16 cellular contexts compared by ENCODE assay signal in the genomic region with DNA sequence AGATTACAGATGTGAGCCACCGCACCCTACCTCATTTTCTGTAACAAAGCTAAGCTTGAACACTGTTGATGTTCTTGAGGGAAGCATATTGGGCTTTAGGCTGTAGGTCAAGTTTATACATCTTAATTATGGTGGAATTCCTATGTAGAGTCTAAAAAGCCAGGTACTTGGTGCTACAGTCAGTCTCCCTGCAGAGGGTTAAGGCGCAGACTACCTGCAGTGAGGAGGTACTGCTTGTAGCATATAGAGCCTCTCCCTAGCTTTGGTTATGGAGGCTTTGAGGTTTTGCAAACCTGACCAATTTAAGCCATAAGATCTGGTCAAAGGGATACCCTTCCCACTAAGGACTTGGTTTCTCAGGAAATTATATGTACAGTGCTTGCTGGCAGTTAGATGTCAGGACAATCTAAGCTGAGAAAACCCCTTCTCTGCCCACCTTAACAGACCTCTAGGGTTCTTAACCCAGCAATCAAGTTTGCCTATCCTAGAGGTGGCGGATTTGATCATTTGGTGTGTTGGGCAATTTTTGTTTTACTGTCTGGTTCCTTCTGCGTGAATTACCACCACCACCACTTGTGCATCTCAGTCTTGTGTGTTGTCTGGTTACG. TPM values are rescaled to one million over a fixed set of nuclear protein-coding genes. Genes with fewer than 3 reads are reported as not detected.
DNase-seq lines count a peak whose midpoint lies in the region; ATAC-seq and TF ChIP-seq lines count a peak whose summit lies in the region.
"Had no signal": no experiment of that assay in that cellular context is flagged by ENCODE, and none has a peak within 500 bp of the region (broad histone marks: within the 10 kb centered on the region; RNA-seq: fewer than 3 reads in every experiment).

No MANE protein-coding gene starts in this region.

- ATAC-seq in GM21381 (IDR thresholded peaks at IDR 0.05; ENCODE audit: unreplicated experiment): no peak
- ATAC-seq: upper lobe of right lung had no signal

- H3K9ac ChIP-seq in KMS-11: no peak overlapping the region
- H3K9ac ChIP-seq: neural progenitor cell had no signal

- CTCF ChIA-PET in activated CD4-positive, alpha-beta T cell treated with anti-CD3 and anti-CD28 coated beads, Interleukin-2, amount 10 ng/mL, durations not matched to agents 7 days and 5 days (lab: Charles Lee): interaction anchor here (0.5 to 1.6 kb wide), 3 partner anchors 10 to 26 kb away, joined by 3 to 5 read pairs (median 5); no protein-coding TSS in a partner anchor

- peaks cover 53% of the 10 kb centered on the region for H3K36me3 Mint-ChIP-seq in activated CD4-positive, alpha-beta T cell treated with anti-CD3 and anti-CD28 coated beads, Interleukin-2, amount 10 ng/mL, durations not matched to agents 7 days and 5 days (ENCODE audit: low read depth)
- peaks cover 41% of the 10 kb centered on the region for H3K36me3 Mint-ChIP-seq in osteocyte (ENCODE audit: unreplicated experiment)

- in situ Hi-C loops in brain microvascular endothelial cell (cut with HindIII; ENCODE audit: low pct_ligation_motif_present, low sequenced_read_pairs): no loop called here

- H3K9me3 Mint-ChIP-seq in activated CD4-positive, alpha-beta T cell treated with anti-CD3 and anti-CD28 coated beads, Interleukin-2, amount 10 ng/mL, durations not matched to agents 7 days and 5 days: no peaks in the 10 kb centered on the region
- no peaks in the 10 kb centered on the region for H3K9me3 Mint-ChIP-seq in osteocyte (ENCODE audit: unreplicated experiment)
- H3K9me3 Mint-ChIP-seq: activated B cell treated with CpG ODN at 0.5 μM for 24 hours; CD4-positive, alpha-beta memory T cell; neural progenitor cell; stimulated activated naive CD8-positive, alpha-beta T cell treated with anti-CD3 and anti-CD28 coated beads, Interleukin-15, Interleukin-2, amounts not matched to agents 100 ng/mL and 50 ng/mL, for 24 hours had no signal

- TF ChIP-seq CTCF in KMS-11 (conservative IDR thresholded peaks at IDR 0.05; ENCODE audit: low read depth, low read length): peak; percentile 20; the same call in 1 of the 2 replicates
- TF ChIP-seq CTCF in brain microvascular endothelial cell (IDR thresholded peaks at IDR 0.05; ENCODE audit: low read depth, low read length, missing control alignments): no peak
- no peak for TF ChIP-seq CTCF in osteocyte (IDR thresholded peaks at IDR 0.05)

- peak overlapping the region; percentile 12 for H3K27ac Mint-ChIP-seq in activated CD4-positive, alpha-beta T cell treated with anti-CD3 and anti-CD28 coated beads, Interleukin-2, amount 10 ng/mL, durations not matched to agents 7 days and 5 days
- H3K27ac Mint-ChIP-seq in osteocyte (ENCODE audit: unreplicated experiment): peak overlapping the region; percentile 3
- H3K27ac Mint-ChIP-seq: neural progenitor cell had no signal

- peaks cover 32% of the 10 kb centered on the region for H3K4me1 ChIP-seq in KMS-11 (ENCODE audit: low read depth, poor library complexity, severe bottlenecking)

- no peak for DNase-seq in activated CD4-positive, alpha-beta T cell treated with anti-CD3 and anti-CD28 coated beads, Interleukin-2, amount 10 ng/mL, durations not matched to agents 7 days and 5 days
- DNase-seq in activated CD4-positive, alpha-beta T cell treated with anti-CD3 and anti-CD28 coated beads for 1 hour: no peak
- no peak for DNase-seq in brain microvascular endothelial cell
- DNase-seq in osteocyte (ENCODE audit: extremely low spot score, unreplicated experiment): no peak
- DNase-seq in foreskin melanocyte: no peak
- no peak for DNase-seq in Kasumi-1 (lab: John Stamatoyannopoulos, UW)
- DNase-seq: activated B cell treated with CpG ODN at 0.5 μM for 24 hours; activated gamma-delta T cell treated with Interleukin-2 at 50 U/mL for 16 hours; CD4-positive, alpha-beta memory T cell; cortex of kidney; head of caudate nucleus; upper lobe of right lung had no signal

- peaks cover 39% of the 10 kb centered on the region for H3K4me1 Mint-ChIP-seq in activated CD4-positive, alpha-beta T cell treated with anti-CD3 and anti-CD28 coated beads, Interleukin-2, amount 10 ng/mL, durations not matched to agents 7 days and 5 days
- H3K4me1 Mint-ChIP-seq in osteocyte (ENCODE audit: unreplicated experiment): peaks cover 24% of the 10 kb centered on the region

- peaks cover 45% of the 10 kb centered on the region for H4K20me1 ChIP-seq in KMS-11 (ENCODE audit: insufficient read depth)

- POLR2A ChIA-PET in activated CD4-positive, alpha-beta T cell treated with anti-CD3 and anti-CD28 coated beads, Interleukin-2, amount 10 ng/mL, durations not matched to agents 7 days and 5 days (lab: Charles Lee): no interaction called here

- H3K4me3 ChIP-seq in KMS-11 (IDR thresholded peaks at IDR 0.05; ENCODE audit: insufficient read depth, low read depth, low read length) (no peak overlapping the region), brain microvascular endothelial cell (ENCODE audit: low read depth, low read length) (no peak overlapping the region)
- H3K4me3 ChIP-seq: neural progenitor cell, upper lobe of right lung had no signal

- H3K36me3 ChIP-seq in KMS-11 (ENCODE audit: insufficient read depth): peaks cover 35% of the 10 kb centered on the region
- peaks cover 62% of the 10 kb centered on the region for H3K36me3 ChIP-seq in brain microvascular endothelial cell (replicated peaks)

- H3K27ac ChIP-seq in KMS-11 (no peak overlapping the region; the same call in 1 of the 2 replicates), brain microvascular endothelial cell (peak overlapping the region; percentile 51)
- H3K27ac ChIP-seq: neural progenitor cell, upper lobe of right lung had no signal

- H3K27me3 ChIP-seq in KMS-11 (ENCODE audit: insufficient read depth, low read depth): no peaks in the 10 kb centered on the region
- H3K27me3 ChIP-seq in brain microvascular endothelial cell (replicated peaks): no peaks in the 10 kb centered on the region
- H3K27me3 ChIP-seq: neural progenitor cell, upper lobe of right lung had no signal

- no peak overlapping the region for H3K4me2 ChIP-seq in KMS-11
- H3K4me2 ChIP-seq: neural progenitor cell had no signal

- peaks cover 31% of the 10 kb centered on the region for H3K79me2 ChIP-seq in KMS-11 (ENCODE audit: insufficient read depth, low read depth)

- no peak overlapping the region for H2AFZ ChIP-seq in KMS-11 (ENCODE audit: low read depth)
- H2AFZ ChIP-seq: neural progenitor cell had no signal

- H3K27me3 Mint-ChIP-seq in activated CD4-positive, alpha-beta T cell treated with anti-CD3 and anti-CD28 coated beads, Interleukin-2, amount 10 ng/mL, durations not matched to agents 7 days and 5 days: no peaks in the 10 kb centered on the region
- no peaks in the 10 kb centered on the region for H3K27me3 Mint-ChIP-seq in osteocyte (ENCODE audit: unreplicated experiment)
- H3K27me3 Mint-ChIP-seq: activated B cell treated with CpG ODN at 0.5 μM for 24 hours; CD4-positive, alpha-beta memory T cell; stimulated activated naive CD8-positive, alpha-beta T cell treated with anti-CD3 and anti-CD28 coated beads, Interleukin-15, Interleukin-2, amounts not matched to agents 100 ng/mL and 50 ng/mL, for 24 hours had no signal

- no peak overlapping the region for H3K4me3 Mint-ChIP-seq in activated CD4-positive, alpha-beta T cell treated with anti-CD3 and anti-CD28 coated beads, Interleukin-2, amount 10 ng/mL, durations not matched to agents 7 days and 5 days
- no peak overlapping the region for H3K4me3 Mint-ChIP-seq in osteocyte (ENCODE audit: unreplicated experiment)
- H3K4me3 Mint-ChIP-seq: activated B cell treated with CpG ODN at 0.5 μM for 24 hours, neural progenitor cell had no signal

RNA-seq across cellular contexts. Expression of gene PPIA, which starts 6.0 kb away (rescaled TPM):
- total RNA-seq in activated CD4-positive, alpha-beta T cell treated with anti-CD3 and anti-CD28 coated beads, Interleukin-2, amount 10 ng/mL, durations not matched to agents 7 days and 5 days: 1,000 to 10,000 TPM; 1,993 to 2,183 TPM
- total RNA-seq in osteocyte: 1,265 and 1,344 TPM in 2 replicates

RNA-seq across cellular contexts. Expression of gene H2AZ2, which starts 45.4 kb away (rescaled TPM):
- total RNA-seq in activated CD4-positive, alpha-beta T cell treated with anti-CD3 and anti-CD28 coated beads, Interleukin-2, amount 10 ng/mL, durations not matched to agents 7 days and 5 days: 100 to 1,000 TPM; 327 to 404 TPM
- total RNA-seq in osteocyte: 165 and 169 TPM in 2 replicates

RNA-seq across cellular contexts. Expression of gene ZMIZ2, which starts 53.9 kb away (rescaled TPM):
- total RNA-seq in activated CD4-positive, alpha-beta T cell treated with anti-CD3 and anti-CD28 coated beads, Interleukin-2, amount 10 ng/mL, durations not matched to agents 7 days and 5 days: 100 to 1,000 TPM in 1 of 2 experiments, 10 to 100 TPM in 1; 98.6 to 100 TPM
- total RNA-seq in osteocyte: 87.2 and 96.4 TPM in 2 replicates
